Comparison of ENCODE assay signal across 26 cellular contexts in the genomic region with DNA sequence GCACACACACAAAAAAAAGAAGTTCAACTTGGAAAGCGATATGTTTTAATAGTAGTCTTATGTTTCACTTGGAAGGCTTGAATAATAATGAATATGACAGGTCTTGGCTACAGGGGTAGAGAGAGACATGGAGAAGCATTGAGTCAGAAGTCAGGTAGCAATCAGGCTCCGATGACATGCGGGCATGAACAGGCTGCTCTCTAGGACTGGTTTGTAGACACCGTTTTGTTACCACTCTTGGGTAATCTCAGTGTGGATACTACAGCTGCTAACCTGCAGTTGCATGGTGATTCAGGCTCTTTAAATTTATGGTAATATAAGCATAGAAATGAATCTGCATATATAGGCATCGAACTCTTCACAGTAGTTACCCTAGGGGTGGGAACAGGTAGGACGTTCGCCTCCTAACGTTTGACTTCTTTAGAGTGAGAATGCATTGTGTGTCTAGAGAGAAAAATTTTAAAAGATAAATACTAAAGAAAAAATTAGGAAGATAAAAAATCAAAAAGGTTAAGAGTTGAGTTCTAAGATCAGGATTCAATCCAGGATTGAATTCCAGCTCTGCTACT.
"Had no signal": no experiment of that assay in that cellular context is flagged by ENCODE, and none has a peak within 500 bp of the region (broad histone marks: within the 10 kb centered on the region; RNA-seq: fewer than 3 reads in every experiment).

No MANE protein-coding gene starts in this region.

- H3K4me1 Mint-ChIP-seq: immature natural killer cell, natural killer cell, neural progenitor cell had no signal

- FAIRE-seq: kidney, urothelium cell line had no signal

- H3K4me1 ChIP-seq: neural progenitor cell, right lobe of liver had no signal

- DNase-seq: activated CD4-positive, alpha-beta T cell treated with anti-CD3 and anti-CD28 coated beads for 4 hours; activated CD4-positive, alpha-beta T cell treated with anti-CD3 and anti-CD28 coated beads, Interleukin-2, amount 50 U/mL, for 4 hours; activated naive CD4-positive, alpha-beta T cell treated with Interleukin-2 at 50 U/mL for 16 hours; activated T-cell treated with anti-CD3 and anti-CD28 coated beads for 4 hours; activated T-cell treated with anti-CD3 and anti-CD28 coated beads, Interleukin-2, amount 50 U/mL, for 72 hours; aorta; body of pancreas; cortex of kidney; effector memory CD8-positive, alpha-beta T cell; head of caudate nucleus; hypothalamus; immature natural killer cell; kidney; natural killer cell; posterior cingulate gyrus; right lobe of liver; stimulated activated CD4-positive, alpha-beta T cell treated with anti-CD3 and anti-CD28 coated beads, Interleukin-2, amount 100 ng/mL, for 48 hours; stimulated activated naive CD4-positive, alpha-beta T cell treated with Interleukin-2 at 50 U/mL for 16 hours; T-helper 1 cell had no signal

- H3K9me3 Mint-ChIP-seq: activated T-cell treated with anti-CD3 and anti-CD28 coated beads, Interleukin-2, amount 50 U/mL, for 72 hours; effector memory CD8-positive, alpha-beta T cell; immature natural killer cell; natural killer cell; neural progenitor cell; T-helper 2 cell treated with Interferon-gamma antibody and Interleukin-4, amounts not matched to agents 5 μg/mL and 100 μg/mL, for 36 hours had no signal

- H3K27me3 ChIP-seq: body of pancreas, gastroesophageal sphincter, neural progenitor cell, right lobe of liver, tibial nerve had no signal

- H3K27ac ChIP-seq: body of pancreas, gastroesophageal sphincter, neural progenitor cell, right lobe of liver, tibial nerve, VCaP had no signal

- H3K27ac Mint-ChIP-seq: activated naive CD8-positive, alpha-beta T cell; activated T-cell treated with anti-CD3 and anti-CD28 coated beads, Interleukin-2, amount 50 U/mL, for 72 hours; effector memory CD8-positive, alpha-beta T cell; immature natural killer cell; natural killer cell; neural progenitor cell; T-helper 2 cell treated with Interferon-gamma antibody and Interleukin-4, amounts not matched to agents 5 μg/mL and 100 μg/mL, for 36 hours had no signal

- H3K4me2 ChIP-seq: neural progenitor cell had no signal

- H3K9ac ChIP-seq: neural progenitor cell had no signal

- H3K36me3 ChIP-seq: gastroesophageal sphincter, neural progenitor cell, right lobe of liver, tibial nerve had no signal

- H3K36me3 Mint-ChIP-seq: activated naive CD8-positive, alpha-beta T cell; immature natural killer cell; natural killer cell; neural progenitor cell had no signal

- H3K9me3 ChIP-seq: body of pancreas, gastroesophageal sphincter, right lobe of liver, tibial nerve had no signal

- ATAC-seq: activated T-cell treated with anti-CD3 and anti-CD28 coated beads, Interleukin-2, amount 50 U/mL, for 72 hours; body of pancreas; effector memory CD8-positive, alpha-beta T cell; gastroesophageal sphincter; natural killer cell; right lobe of liver had no signal

- H2AFZ ChIP-seq: neural progenitor cell had no signal

- H3K4me3 ChIP-seq: body of pancreas, gastroesophageal sphincter, neural progenitor cell, right lobe of liver, tibial nerve had no signal

- H3K27me3 Mint-ChIP-seq: activated naive CD8-positive, alpha-beta T cell had no signal

- H3K4me3 Mint-ChIP-seq: activated naive CD8-positive, alpha-beta T cell; activated T-cell treated with anti-CD3 and anti-CD28 coated beads, Interleukin-2, amount 50 U/mL, for 72 hours; effector memory CD8-positive, alpha-beta T cell; immature natural killer cell; natural killer cell; neural progenitor cell; T-helper 2 cell treated with Interferon-gamma antibody and Interleukin-4, amounts not matched to agents 5 μg/mL and 100 μg/mL, for 36 hours had no signal
